In genomic region chr14:100706860-100707259, GRCh38 we compare ENCODE assay signal across 28 cellular contexts. TPM values are rescaled to one million over a fixed set of nuclear protein-coding genes. Genes with fewer than 3 reads are reported as not detected.
DNase-seq lines count a peak whose midpoint lies in the region; ATAC-seq, FAIRE-seq and TF ChIP-seq lines count a peak whose summit lies in the region.
"Had no signal": no experiment of that assay in that cellular context is flagged by ENCODE, and none has a peak within 500 bp of the region (broad histone marks: within the 10 kb centered on the region; RNA-seq: fewer than 3 reads in every experiment).

No MANE protein-coding gene starts in this region.

- no peak overlapping the region for H3K18ac ChIP-seq in H1 (ENCODE audit: extremely low read depth, low read length)

- no peak overlapping the region for H3K4ac ChIP-seq in H1 (replicated peaks; ENCODE audit: insufficient read length, low read depth, low read length)

- H3K14ac ChIP-seq in H1 (ENCODE audit: insufficient read length) = no peak overlapping the region

- POLR2A ChIA-PET in HepG2 (lab: Yijun Ruan, JAX) (no interaction called here), H1 (lab: Charles Lee; ENCODE audit: partially characterized antibody) (no interaction called here)

- no peak for TF ChIP-seq CTCF in HepG2 (CRISPR knock-in tag; IDR thresholded peaks at IDR 0.05)
- no peak for TF ChIP-seq CTCF in right lobe of liver (IDR thresholded peaks at IDR 0.05)
- no peak for TF ChIP-seq CTCF in H1 (IDR thresholded peaks at IDR 0.05; ENCODE audit: control extremely low read depth in 1 of 3, insufficient read depth in 1 of 3, low read depth in 1 of 3, low read length in 3 of 3)
- no peak for TF ChIP-seq CTCF in nephron progenitor cell (IDR thresholded peaks at IDR 0.05)

- H3K23me2 ChIP-seq in H1 (ENCODE audit: low read depth, low read length) = peaks cover 4% of the 10 kb centered on the region; the same call in 1 of the 2 replicates

- no peak overlapping the region for H3K56ac ChIP-seq in H1 (replicated peaks; ENCODE audit: insufficient read length, low read depth, low read length)

- H3K4me3 ChIP-seq in HepG2 (replicated peaks in 1 of 3; ENCODE audit: insufficient read depth in 1 of 3, low read depth in 2 of 3, low read length in 3 of 3) (no peak overlapping the region), right lobe of liver (no peak overlapping the region), H1 (ENCODE audit: extremely low read depth in 1 of 4, insufficient read depth in 2 of 4, low read depth in 3 of 4, low read length in 4 of 4) (no peak overlapping the region)
- H3K4me3 ChIP-seq: GM23338, SJSA1 had no signal

- WGBS in HepG2 (ENCODE audit: low lambda C conversion rate) = 82% methylated on average over 5 of the region's 5 CpGs
- 67% methylated on average over 5 of the region's 5 CpGs for WGBS in right lobe of liver (ENCODE audit: insufficient coverage, low coverage, low lambda C conversion rate, missing lambda C conversion rate)
- WGBS in H1 (ENCODE audit: extremely low coverage in 1 of 2, insufficient coverage in 1 of 2, insufficient read length in 1 of 2, insufficient replicate concordance in 2 of 2, low coverage in 1 of 2, low lambda C conversion rate in 2 of 2, missing lambda C conversion rate in 1 of 2), 2 experiments = 77% methylated on average over 5 of the region's 5 CpGs; no CpG with 5 or more reads in 1 of the 2 experiments

- H2AK5ac ChIP-seq in H1 (ENCODE audit: low read depth, low read length) = peak overlapping the region; percentile 92; the same call in 1 of the 2 replicates

- TF ChIP-seq RAD21 in HepG2 (CRISPR knock-in tag; IDR thresholded peaks at IDR 0.05) = no peak
- no peak for TF ChIP-seq RAD21 in H1 (IDR thresholded peaks at IDR 0.05 in 1 of 2, conservative IDR thresholded peaks at IDR 0.05 in 1 of 2; ENCODE audit: low read depth in 2 of 2, low read length in 2 of 2)

- no peak overlapping the region for H3K9ac ChIP-seq in HepG2 (ENCODE audit: insufficient read depth, low read depth, low read length)
- no peak overlapping the region; a peak in 1 of 7 replicates for H3K9ac ChIP-seq in H1 (replicated peaks in 1 of 4; ENCODE audit: extremely low read depth in 1 of 4, low read depth in 3 of 4, low read length in 3 of 4)
- H3K9ac ChIP-seq: KMS-11 had no signal

- H2BK120ac ChIP-seq in H1 (replicated peaks; ENCODE audit: low read depth, low read length) = no peak overlapping the region

- H4K91ac ChIP-seq in H1 (replicated peaks; ENCODE audit: insufficient read length, low read length) = peak overlapping the region; percentile 55

- intact Hi-C loops in HepG2 (cut with micrococcal nuclease; ENCODE audit: unreplicated experiment) (no loop called here), right lobe of liver (cut with DNase I) (no loop called here)

- H3K27me3 ChIP-seq in HepG2 (ENCODE audit: control insufficient read depth in 1 of 2, insufficient read depth in 2 of 2, low read length in 2 of 2) (peaks cover 4 to 13% of the 10 kb centered on the region in 2 experiments; a peak in 2 of 5 replicates), right lobe of liver (no peaks in the 10 kb centered on the region), H1 (replicated peaks in 1 of 4; ENCODE audit: control insufficient read depth in 3 of 4, extremely low read depth in 1 of 4, insufficient read depth in 3 of 4, low read length in 3 of 4) (peaks cover 2 to 22% (median 14%) of the 10 kb centered on the region in 4 experiments)
- H3K27me3 ChIP-seq: SJSA1 had no signal

- DNase-seq in HepG2 (ENCODE audit: low spot score) = no peak
- no peak for DNase-seq in right lobe of liver
- no peak for DNase-seq in H1 (ENCODE audit: low read depth in 1 of 2, low spot score in 2 of 2)
- DNase-seq in nephron progenitor cell = no peak
- no peak for DNase-seq in NCI-H2171 treated with DMSO at 0.1 percent for 48 hours (lab: John Stamatoyannopoulos, UW)
- DNase-seq: Calu3, DMS79 treated with DMSO at 0.1 percent for 48 hours, GF-D8, HCEC 1CT, MM.1S, NCI-H1048, NCI-H1417, NCI-H1694 treated with DMSO at 0.1 percent for 48 hours, NCI-H2081, NCI-H226, NCI-H510A, NCI-H69, Right ventricle myocardium superior, RPMI8226 had no signal

- no peaks in the 10 kb centered on the region for H3K79me1 ChIP-seq in H1 (ENCODE audit: low read depth, low read length)

- no peak overlapping the region for H4K8ac ChIP-seq in H1 (ENCODE audit: extremely low read depth, insufficient read depth, low read length)

- H4K5ac ChIP-seq in H1 (ENCODE audit: insufficient read length, low read depth, low read length) = no peak overlapping the region

- H3K4me2 ChIP-seq in HepG2 (ENCODE audit: low read depth, low read length) (no peak overlapping the region), H1 (ENCODE audit: insufficient read depth in 1 of 2, low read depth in 2 of 2, low read length in 2 of 2) (no peak overlapping the region)
- H3K4me2 ChIP-seq: GM23338, KMS-11 had no signal

- H3K4me1 Mint-ChIP-seq in nephron progenitor cell = peaks cover 46% of the 10 kb centered on the region

- peaks cover 29% of the 10 kb centered on the region for H3K27me3 Mint-ChIP-seq in nephron progenitor cell (ENCODE audit: low read depth, poor library complexity)

- H3K36me3 ChIP-seq in HepG2 (replicated peaks in 1 of 2; ENCODE audit: control insufficient read depth in 1 of 2, insufficient read depth in 2 of 2, low read length in 2 of 2) (no peaks in the 10 kb centered on the region), right lobe of liver (no peaks in the 10 kb centered on the region), H1 (ENCODE audit: control insufficient read depth in 2 of 4, insufficient read depth in 4 of 4, low read length in 3 of 4) (no peaks in the 10 kb centered on the region)
- H3K36me3 ChIP-seq: SJSA1 had no signal

- H3K79me2 ChIP-seq in HepG2 (ENCODE audit: insufficient read depth, low read length) (no peaks in the 10 kb centered on the region), H1 (ENCODE audit: control insufficient read depth in 1 of 2, insufficient read depth in 2 of 2, low read length in 2 of 2) (no peaks in the 10 kb centered on the region)

- H3K9me3 ChIP-seq in HepG2 (ENCODE audit: low read length) = no peaks in the 10 kb centered on the region
- no peaks in the 10 kb centered on the region for H3K9me3 ChIP-seq in right lobe of liver
- no peaks in the 10 kb centered on the region for H3K9me3 ChIP-seq in H1 (ENCODE audit: insufficient read depth in 2 of 2, low read depth in 1 of 2, low read length in 1 of 2)
- H3K9me3 ChIP-seq: SJSA1 had no signal

- FAIRE-seq in HepG2 (lab: Jason Lieb, UNC) (no peak), H1 (lab: Jason Lieb, UNC) (no peak)

- no TSS peak for BruUV-seq in HepG2 (replicated peaks; lab: Mats Ljungman, UMichigan)

- no peak for ATAC-seq in HepG2
- ATAC-seq in right lobe of liver = no peak
- ATAC-seq in GM18520 (IDR thresholded peaks at IDR 0.05; ENCODE audit: unreplicated experiment) = no peak
- ATAC-seq in HG02884 (IDR thresholded peaks at IDR 0.05; ENCODE audit: unreplicated experiment) = no peak
- ATAC-seq in HG03175 (IDR thresholded peaks at IDR 0.05; ENCODE audit: unreplicated experiment) = no peak
- ATAC-seq: GM23338 had no signal

- no peak overlapping the region for H3K23ac ChIP-seq in H1 (ENCODE audit: insufficient read length)

- H2BK20ac ChIP-seq in H1 (ENCODE audit: low read length) = 0 out of 2 replicates have a peak overlapping the region, but pooled peaks have one; percentile 34

- no peaks in the 10 kb centered on the region for H3K9me3 Mint-ChIP-seq in nephron progenitor cell
- H3K9me3 Mint-ChIP-seq: GM23338 had no signal

- 0 out of 2 replicates have a peak overlapping the region, but pooled peaks have one; percentile 63 for H2BK5ac ChIP-seq in H1 (ENCODE audit: low read depth, low read length)

- H2AFZ ChIP-seq in HepG2 (ENCODE audit: low read length) (no peak overlapping the region), H1 (ENCODE audit: low read length) (no peak overlapping the region)
- H2AFZ ChIP-seq: GM23338 had no signal

- peak overlapping the region; percentile 90 for H2BK15ac ChIP-seq in H1 (ENCODE audit: low read length)

- H3K4me1 ChIP-seq in HepG2 (ENCODE audit: insufficient read depth, low read length) (peaks cover 64% of the 10 kb centered on the region), right lobe of liver (no peaks in the 10 kb centered on the region), H1 (replicated peaks in 1 of 4; ENCODE audit: control insufficient read depth in 3 of 4, insufficient read depth in 4 of 4, low read length in 3 of 4) (peaks cover 0 to 18% (median 13%) of the 10 kb centered on the region in 4 experiments; a peak in 6 of 7 replicates)
- H3K4me1 ChIP-seq: SJSA1 had no signal

- H4K20me1 ChIP-seq in HepG2 (ENCODE audit: insufficient read depth, low read length) (no peaks in the 10 kb centered on the region), H1 (replicated peaks in 1 of 2; ENCODE audit: control insufficient read depth in 1 of 2, insufficient read depth in 2 of 2, low read length in 2 of 2) (peaks cover 0 to 4% of the 10 kb centered on the region in 2 experiments)

- no peak overlapping the region for H3K4me3 Mint-ChIP-seq in nephron progenitor cell
- H3K4me3 Mint-ChIP-seq: GM23338 had no signal

- in situ Hi-C loops in HepG2 (cut with HindIII; ENCODE audit: extremely low pct_ligation_motif_present, low pct_unique_long_range_greater_than_20kb) = no loop called here

- H3K27ac ChIP-seq in HepG2 (ENCODE audit: extremely low read length, insufficient read depth, low read length) = no peak overlapping the region
- H3K27ac ChIP-seq in right lobe of liver = no peak overlapping the region
- no peak overlapping the region for H3K27ac ChIP-seq in H1 (ENCODE audit: low read depth, low read length)
- H3K27ac ChIP-seq: 22Rv1, KMS-11, SJSA1 had no signal

- TF ChIP-seq POLR2A in HepG2 (IDR thresholded peaks at IDR 0.05; ENCODE audit: insufficient read depth in 1 of 2, low read depth in 2 of 2, low read length in 2 of 2) (no peak), right lobe of liver (IDR thresholded peaks at IDR 0.05) (no peak), H1 (IDR thresholded peaks at IDR 0.05; ENCODE audit: control extremely low read depth in 1 of 2, low read depth in 2 of 2, low read length in 2 of 2) (no peak)

- H3K36me3 Mint-ChIP-seq in nephron progenitor cell (ENCODE audit: low read depth) = no peaks in the 10 kb centered on the region

- CTCF ChIA-PET in HepG2 (lab: Yijun Ruan, JAX; ENCODE audit: low intra/inter-chr PET ratio, low total read pairs) (no interaction called here), H1 (lab: Charles Lee; ENCODE audit: partially characterized antibody) (interaction anchor here (0.9 to 1.7 kb wide), 3 partner anchors 26 to 195 kb away, joined by 3 to 7 read pairs (median 4); no protein-coding TSS in a partner anchor)

- peak overlapping the region; percentile 74 for H3K27ac Mint-ChIP-seq in nephron progenitor cell
- H3K27ac Mint-ChIP-seq: GM23338 had no signal

- H2BK12ac ChIP-seq in H1 (ENCODE audit: low read depth, low read length) = peak overlapping the region; percentile 63

- TF ChIP-seq EP300 in HepG2 (IDR thresholded peaks at IDR 0.05; ENCODE audit: low read depth in 2 of 2, low read length in 2 of 2) (no peak), HepG2 (CRISPR knock-in tag; IDR thresholded peaks at IDR 0.05; ENCODE audit: borderline replicate concordance) (no peak), H1 (IDR thresholded peaks at IDR 0.05; ENCODE audit: borderline replicate concordance in 1 of 2, low read depth in 2 of 2, low read length in 2 of 2) (no peak)

RNA-seq across cellular contexts. Expression of gene DLK1, which starts 19.8 kb away (rescaled TPM):
- total RNA-seq in HepG2 (2016; rRNA removed; fragmentation: Illumina TruSeq; extraction: Trizol) = 48.2 and 95.5 TPM in 2 replicates
- 20.1 and 21.5 TPM in 2 replicates for total RNA-seq in HepG2 (2016; cell fraction: cytosol; rRNA removed; fragmentation: Illumina TruSeq; extraction: Trizol; ENCODE audit: low read depth)
- total RNA-seq in HepG2 (2016; cell fraction: insoluble cytoplasmic fraction; rRNA removed; fragmentation: Illumina TruSeq; extraction: Trizol) = 42.8 and 103 TPM in 2 replicates
- total RNA-seq in HepG2 (2016; cell fraction: membrane; rRNA removed; fragmentation: Illumina TruSeq; extraction: Trizol) = 36.0 and 50.6 TPM in 2 replicates
- 89.0 and 105 TPM in 2 replicates for total RNA-seq in HepG2 (2016; cell fraction: nucleus; rRNA removed; fragmentation: Illumina TruSeq; extraction: Trizol)
- 312 and 395 TPM in 2 replicates for polyA plus RNA-seq in HepG2 (2011; rRNA removed)
- 265 and 361 TPM in 2 replicates for polyA plus RNA-seq in HepG2 (2011; cell fraction: cytosol; rRNA removed)
- polyA plus RNA-seq in HepG2 (2011; cell fraction: nucleus; rRNA removed) = 341 and 399 TPM in 2 replicates
- polyA plus RNA-seq in HepG2 (2012) = 757 and 768 TPM in 2 replicates
- 47.2 and 71.3 TPM in 2 replicates for polyA plus RNA-seq in HepG2 (2016; cell fraction: cytosol; fragmentation: Illumina TruSeq; extraction: Trizol; ENCODE audit: low read depth)
- polyA plus RNA-seq in HepG2 (2016; cell fraction: insoluble cytoplasmic fraction; fragmentation: Illumina TruSeq; extraction: Trizol; ENCODE audit: low read depth) = 105 and 121 TPM in 2 replicates
- 59.9 and 79.2 TPM in 2 replicates for polyA plus RNA-seq in HepG2 (2016; cell fraction: membrane; fragmentation: Illumina TruSeq; extraction: Trizol; ENCODE audit: low read depth)
- polyA plus RNA-seq in HepG2 (2016; cell fraction: nucleus; fragmentation: Illumina TruSeq; extraction: Trizol; ENCODE audit: insufficient read depth, low read depth) = 324 and 361 TPM in 2 replicates
- polyA minus RNA-seq in HepG2 (2011; rRNA and poly(A)+ RNA removed; ENCODE audit: low replicate concordance) = 0.49 and 99.7 TPM in 2 replicates
- 86.7 and 119 TPM in 2 replicates for polyA minus RNA-seq in HepG2 (2011; cell fraction: cytosol; rRNA and poly(A)+ RNA removed)
- 18.8 and 31.0 TPM in 2 replicates for polyA minus RNA-seq in HepG2 (2011; cell fraction: nucleus; rRNA and poly(A)+ RNA removed)
- 10 to 100 TPM in 1 of 6 experiments, 1 to 10 TPM in 2, not detected in 3; 1.7 to 13.4 (median 3.8) TPM for total RNA-seq in right lobe of liver
- 0.42 and 1.3 TPM in 2 replicates for total RNA-seq in H1 (2021; fragmentation: NEBNext Ultra II Directional; extraction: Animal tissue kit (Norgen Biotek cat#: 25700))
- 2.4 and 7.1 TPM in 2 replicates for polyA plus RNA-seq in H1 (2011; rRNA removed)
- 2.2 TPM for polyA plus RNA-seq in H1 (2011; cell fraction: cytosol; rRNA removed)
- 5.4 TPM for polyA plus RNA-seq in H1 (2011; cell fraction: nucleus; rRNA removed)
- 2.2 to 3.6 TPM (median 3.3 TPM) in 4 replicates for polyA plus RNA-seq in H1 (2012, experiment 1 of 2)
- polyA plus RNA-seq in H1 (2012, experiment 2 of 2) = 3.7 TPM
- polyA plus RNA-seq in H1 (2013, experiment 1 of 2) = 0.93 TPM
- 0.98 TPM for polyA plus RNA-seq in H1 (2013, experiment 2 of 2)
- 0.51 and 1.1 TPM in 2 replicates for polyA minus RNA-seq in H1 (2011; rRNA and poly(A)+ RNA removed)
- polyA minus RNA-seq in H1 (2011; cell fraction: cytosol; rRNA and poly(A)+ RNA removed) = 2.1 TPM
- 0.80 TPM for polyA minus RNA-seq in H1 (2011; cell fraction: nucleus; rRNA and poly(A)+ RNA removed)
- total RNA-seq: Calu3, HT1080, SJSA1 had no signal
- polyA plus RNA-seq: BJ had no signal
